ENCODE assay signal across 17 cellular contexts in the genomic region with DNA sequence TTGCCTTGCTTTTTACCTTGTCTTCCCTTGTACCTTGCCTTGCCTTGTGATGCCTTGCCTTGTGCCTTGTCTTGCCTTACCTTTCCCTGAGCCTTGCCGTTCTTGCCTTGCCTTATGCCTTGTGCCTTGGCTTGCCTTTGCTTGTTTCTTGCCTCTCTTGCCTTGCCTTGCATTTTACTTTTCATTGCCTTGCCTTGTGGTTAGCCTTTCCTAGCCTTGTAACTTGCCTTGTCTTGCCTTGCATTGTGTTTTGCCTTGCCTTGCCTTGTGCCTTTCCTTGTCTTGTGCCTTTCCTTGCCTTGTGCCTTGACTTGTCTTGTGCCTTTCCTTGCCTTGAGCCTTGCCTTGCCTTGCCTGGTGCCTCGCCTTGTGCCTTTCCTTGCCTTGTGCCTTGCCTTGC.
DNase-seq lines count a peak whose midpoint lies in the region; ATAC-seq, FAIRE-seq and TF ChIP-seq lines count a peak whose summit lies in the region.
"Had no signal": no experiment of that assay in that cellular context is flagged by ENCODE, and none has a peak within 500 bp of the region (broad histone marks: within the 10 kb centered on the region; RNA-seq: fewer than 3 reads in every experiment).

No MANE protein-coding gene starts in this region.

- H2BK20ac ChIP-seq in H9 (ENCODE audit: low read depth, low read length, poor library complexity, severe bottlenecking), result no peak overlapping the region

- no peak overlapping the region for H3K4me2 ChIP-seq in H9 (ENCODE audit: insufficient read depth, insufficient read length, low read length)
- no peak overlapping the region for H3K4me2 ChIP-seq in trophoblast cell (ENCODE audit: low read length)
- H3K4me2 ChIP-seq in GM23338, result no peak overlapping the region

- ATAC-seq in foreskin keratinocyte (no peak), GM23338 (no peak)

- H3K4me1 Mint-ChIP-seq in H9 (no peaks in the 10 kb centered on the region), GM23338 (no peaks in the 10 kb centered on the region)
- H3K4me1 Mint-ChIP-seq: CD4-positive, alpha-beta memory T cell had no signal

- no peak overlapping the region for H4K12ac ChIP-seq in trophoblast cell (ENCODE audit: low read depth, low read length)

- H2BK5ac ChIP-seq in H9 (ENCODE audit: insufficient read length, low read length), result no peak overlapping the region
- H2BK5ac ChIP-seq in trophoblast cell (ENCODE audit: low read depth, low read length, poor library complexity), result no peak overlapping the region

- H2BK12ac ChIP-seq in H9 (ENCODE audit: insufficient read length, low read depth, low read length) (no peak overlapping the region), trophoblast cell (ENCODE audit: low read length) (no peak overlapping the region)

- H2AK5ac ChIP-seq in H9 (ENCODE audit: insufficient read length, low read length) (no peak overlapping the region), trophoblast cell (ENCODE audit: low read length) (no peak overlapping the region)

- H3K27ac ChIP-seq in H9 (ENCODE audit: insufficient read length, low read depth, low read length) (no peak overlapping the region), foreskin keratinocyte (no peak overlapping the region), trophoblast cell (ENCODE audit: low read depth, low read length) (no peak overlapping the region), GM23338 (ENCODE audit: low read depth) (no peak overlapping the region)

- no peak overlapping the region for H3K18ac ChIP-seq in H9 (ENCODE audit: insufficient read length, low read depth, low read length)
- H3K18ac ChIP-seq in trophoblast cell (ENCODE audit: low read length), result no peak overlapping the region

- no CpG with 5 or more reads among the region's 2 CpGs for WGBS in H9 (ENCODE audit: extremely low coverage, insufficient read length, low lambda C conversion rate)
- WGBS in trophoblast cell (ENCODE audit: extremely low coverage, insufficient coverage, insufficient read length), result no CpG with 5 or more reads among the region's 2 CpGs

- no peaks in the 10 kb centered on the region for H3K23me2 ChIP-seq in H9 (ENCODE audit: insufficient read length, low read depth, low read length, poor library complexity, severe bottlenecking)

- H3K27me3 Mint-ChIP-seq in H9 (ENCODE audit: low read depth), result no peaks in the 10 kb centered on the region; the same call in 1 of the 2 replicates
- no peaks in the 10 kb centered on the region for H3K27me3 Mint-ChIP-seq in GM23338 (ENCODE audit: insufficient read depth, low read depth, poor library complexity)
- H3K27me3 Mint-ChIP-seq: CD4-positive, alpha-beta memory T cell had no signal

- no peak overlapping the region for H3K4me3 ChIP-seq in bronchial epithelial cell (ENCODE audit: low read depth, low read length)
- peak overlapping the region; percentile 26 for H3K4me3 ChIP-seq in trophoblast cell (ENCODE audit: low read depth, low read length)
- H3K4me3 ChIP-seq in GM23338, result no peak overlapping the region
- H3K4me3 ChIP-seq: HAP-1 had no signal

- H3K36me3 Mint-ChIP-seq in H9 (ENCODE audit: insufficient read depth in 1 of 3, low read depth in 3 of 3) (peaks cover 0 to 2% (median 0%) of the 10 kb centered on the region in 3 experiments; a peak in 1 of 7 replicates), GM23338 (ENCODE audit: low read depth) (no peaks in the 10 kb centered on the region)
- H3K36me3 Mint-ChIP-seq: CD4-positive, alpha-beta memory T cell had no signal

- peak overlapping the region; percentile 0 for H3K56ac ChIP-seq in H9 (ENCODE audit: insufficient read length, low read depth, low read length)

- H4K8ac ChIP-seq in H9 (replicated peaks; ENCODE audit: insufficient read length, low read depth, low read length) (peak overlapping the region; percentile 97), trophoblast cell (ENCODE audit: low read depth, low read length) (no peak overlapping the region)

- no peak overlapping the region for H3K9ac ChIP-seq in H9 (ENCODE audit: extremely low read depth, insufficient read length, low read length)
- no peak overlapping the region for H3K9ac ChIP-seq in trophoblast cell (ENCODE audit: low read length)

- H4K91ac ChIP-seq in H9 (ENCODE audit: insufficient read length, low read depth, low read length) (no peak overlapping the region), trophoblast cell (ENCODE audit: low read depth, low read length) (no peak overlapping the region)

- no peak overlapping the region for H3K4me3 Mint-ChIP-seq in H9
- H3K4me3 Mint-ChIP-seq in GM23338, result no peak overlapping the region
- H3K4me3 Mint-ChIP-seq: CD4-positive, alpha-beta memory T cell; HFFc6 had no signal

- H3K14ac ChIP-seq in H9 (ENCODE audit: insufficient read depth, low read length), result no peak overlapping the region
- H3K14ac ChIP-seq in trophoblast cell (ENCODE audit: low read length), result no peak overlapping the region

- no peaks in the 10 kb centered on the region for H3K9me2 ChIP-seq in GM23338 (ENCODE audit: insufficient read depth)

- H3K79me2 ChIP-seq in H9 (ENCODE audit: insufficient read depth, low read length) (no peaks in the 10 kb centered on the region), trophoblast cell (ENCODE audit: control insufficient read depth, insufficient read depth, low read length, poor library complexity) (no peaks in the 10 kb centered on the region), GM23338 (replicated peaks; ENCODE audit: insufficient read depth) (no peaks in the 10 kb centered on the region)

- peak overlapping the region; percentile 96 for H3K23ac ChIP-seq in H9 (ENCODE audit: insufficient read length, low read depth, low read length)
- H3K23ac ChIP-seq in trophoblast cell (ENCODE audit: low read length), result no peak overlapping the region

- H3K4me1 ChIP-seq in H9 (ENCODE audit: insufficient read depth, low read length) (no peaks in the 10 kb centered on the region), foreskin keratinocyte (no peaks in the 10 kb centered on the region), trophoblast cell (ENCODE audit: control insufficient read depth in 1 of 2, insufficient read depth in 2 of 2, low read length in 2 of 2) (no peaks in the 10 kb centered on the region), GM23338 (ENCODE audit: insufficient read depth) (no peaks in the 10 kb centered on the region)
- H3K4me1 ChIP-seq: HAP-1 had no signal

- no peaks in the 10 kb centered on the region for H3F3A ChIP-seq in GM23338 (replicated peaks; ENCODE audit: low read depth)

- H3K9me3 Mint-ChIP-seq in H9 (peaks cover 17 to 20% of the 10 kb centered on the region in 2 experiments), GM23338 (no peaks in the 10 kb centered on the region)
- H3K9me3 Mint-ChIP-seq: HFFc6 had no signal

- no peak overlapping the region for H2BK15ac ChIP-seq in H9 (ENCODE audit: low read depth, low read length)

- H3K79me1 ChIP-seq in H9 (ENCODE audit: insufficient read depth, low read depth, low read length, poor library complexity, severe bottlenecking) (no peaks in the 10 kb centered on the region), trophoblast cell (ENCODE audit: low read length) (no peaks in the 10 kb centered on the region)

- DNase-seq in H9 (no peak), bronchial epithelial cell (ENCODE audit: low read depth) (peak; percentile 21), foreskin keratinocyte (peak; percentile 49 to 73), trophoblast cell (no peak), GM23338 (ENCODE audit: low spot score) (no peak), UCSD-AML1 (lab: John Stamatoyannopoulos, UW; ENCODE audit: unreplicated experiment) (no peak), Kasumi-1 (lab: John Stamatoyannopoulos, UW) (no peak)
- DNase-seq: C1 segment of cervical spinal cord; Calu3; CD4-positive, alpha-beta memory T cell; COR-L47; DMS53; DMS79 treated with DMSO at 0.1 percent for 48 hours; GF-D8; HFFc6 had no signal

- no peak for TF ChIP-seq CTCF in H9 (conservative IDR thresholded peaks at IDR 0.05)
- no peak for TF ChIP-seq CTCF in bronchial epithelial cell (IDR thresholded peaks at IDR 0.05; ENCODE audit: insufficient read depth, low read length, severe bottlenecking)
- TF ChIP-seq CTCF in foreskin keratinocyte (conservative IDR thresholded peaks at IDR 0.05), result no peak
- no peak for TF ChIP-seq CTCF in GM23338 (conservative IDR thresholded peaks at IDR 0.05; ENCODE audit: low read depth in 2 of 2)

- peak overlapping the region; percentile 41 for H4K5ac ChIP-seq in H9 (ENCODE audit: insufficient read length, low read depth, low read length)

- no peaks in the 10 kb centered on the region for H3K36me3 ChIP-seq in bronchial epithelial cell (ENCODE audit: control insufficient read depth, insufficient read depth, low read length)
- H3K36me3 ChIP-seq in trophoblast cell (ENCODE audit: control insufficient read depth in 1 of 2, insufficient read depth in 2 of 2, low read length in 2 of 2), result no peaks in the 10 kb centered on the region
- no peaks in the 10 kb centered on the region for H3K36me3 ChIP-seq in GM23338 (ENCODE audit: insufficient read depth)
- H3K36me3 ChIP-seq: HAP-1 had no signal

- FAIRE-seq in bronchial epithelial cell (lab: Jason Lieb, UNC), result peak; percentile 23
- FAIRE-seq: GM12892 had no signal

- H2BK120ac ChIP-seq in H9 (ENCODE audit: low read depth, low read length, poor library complexity, severe bottlenecking), result no peak overlapping the region
- no peak overlapping the region for H2BK120ac ChIP-seq in trophoblast cell (ENCODE audit: insufficient read depth, low read length, poor library complexity)

- H3K27me3 ChIP-seq in H9 (ENCODE audit: insufficient read depth, low read length) (no peaks in the 10 kb centered on the region; the same call in 1 of the 2 replicates), bronchial epithelial cell (ENCODE audit: control insufficient read depth, insufficient read depth, low read length) (no peaks in the 10 kb centered on the region), foreskin keratinocyte (no peaks in the 10 kb centered on the region), trophoblast cell (ENCODE audit: insufficient read depth, low read length) (no peaks in the 10 kb centered on the region), GM23338 (ENCODE audit: insufficient read depth) (no peaks in the 10 kb centered on the region)

- H4K20me1 ChIP-seq in H9 (ENCODE audit: control insufficient read depth, insufficient read depth, insufficient read length) (peaks cover 7% of the 10 kb centered on the region), GM23338 (replicated peaks; ENCODE audit: insufficient read depth) (no peaks in the 10 kb centered on the region)

- no peak overlapping the region for H3T11ph ChIP-seq in H9 (ENCODE audit: low read length)

- H3K9me3 ChIP-seq in H9 (ENCODE audit: control insufficient read depth, low read depth, low read length), result peaks cover 25% of the 10 kb centered on the region
- H3K9me3 ChIP-seq in trophoblast cell (ENCODE audit: insufficient read depth, low read depth, low read length), result peaks cover 21% of the 10 kb centered on the region
- H3K9me3 ChIP-seq: HAP-1 had no signal

- H3K4ac ChIP-seq in H9 (ENCODE audit: low read depth, low read length), result no peak overlapping the region
- no peak overlapping the region for H3K4ac ChIP-seq in trophoblast cell (ENCODE audit: low read depth, low read length)

- H2AFZ ChIP-seq in H9 (ENCODE audit: low read length) (no peak overlapping the region), trophoblast cell (ENCODE audit: insufficient read depth, low read length, poor library complexity) (no peak overlapping the region), GM23338 (no peak overlapping the region)

- H3K27ac Mint-ChIP-seq in H9 (no peak overlapping the region), GM23338 (no peak overlapping the region)
- H3K27ac Mint-ChIP-seq: CD4-positive, alpha-beta memory T cell; HFFc6 had no signal

Comparison
In these comparisons a context has a peak if more than half of its experiments do, and no peak if none do; other contexts are left out.
1. DNase-seq: peak in bronchial epithelial cell (single experiment) and foreskin keratinocyte (2 of 2); none in H9 (single experiment), trophoblast cell (0 of 2), GM23338 (single experiment), UCSD-AML1 (single experiment) and Kasumi-1 (0 of 2).